In the genomic region with DNA sequence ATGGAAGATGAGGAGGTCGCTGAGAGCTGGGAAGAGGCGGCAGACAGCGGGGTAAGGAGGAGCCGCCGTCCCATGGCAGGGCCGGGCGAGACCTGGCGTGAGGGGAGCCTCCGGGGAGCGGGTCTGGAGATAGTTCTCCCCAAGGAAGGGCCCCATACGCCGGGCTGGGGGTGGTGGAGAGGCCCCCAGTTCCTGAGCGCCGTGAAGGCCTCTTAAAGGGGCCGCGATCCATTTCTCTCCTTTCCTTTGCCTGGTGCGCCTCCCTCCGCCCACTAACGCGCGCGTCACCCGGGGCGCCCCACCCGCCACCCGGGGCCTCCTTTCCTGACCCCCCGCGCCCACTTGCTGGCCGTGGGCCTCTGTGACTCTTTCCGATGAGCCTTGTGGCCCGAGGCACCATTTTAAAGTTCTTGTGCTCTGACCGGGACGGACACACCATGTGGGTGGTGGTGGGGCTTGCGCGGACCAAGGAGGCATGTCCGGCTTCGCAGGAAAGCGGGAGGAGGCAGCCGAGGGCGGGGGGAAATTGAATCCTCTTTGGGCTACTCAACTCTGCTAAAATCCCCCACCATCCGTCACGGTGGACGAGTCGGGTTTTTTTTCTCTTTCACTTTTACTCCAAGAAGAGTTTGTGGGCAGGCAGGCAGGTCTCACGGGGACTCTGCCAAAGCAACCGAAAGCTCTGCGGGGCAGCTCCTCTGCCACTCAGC, we compare ENCODE assay signal across 8 cellular contexts. TPM values are rescaled to one million over a fixed set of nuclear protein-coding genes. Genes with fewer than 3 reads are reported as not detected.
DNase-seq lines count a peak whose midpoint lies in the region; ATAC-seq and TF ChIP-seq lines count a peak whose summit lies in the region.

No MANE protein-coding gene starts in this region.

- intact Hi-C loops in activated B cell treated with CpG ODN at 0.5 μM for 24 hours (cut with micrococcal nuclease) (loop anchor here (1.0 to 10.0 kb wide), 12 partner anchors 16 to 843 kb away; partner anchors contain the start of genes CASP9, CPLANE2, NBPF1 and NECAP2), left colon (cut with DNase I, micrococcal nuclease) (no loop called here)

- H3K4me1 Mint-ChIP-seq in activated B cell treated with CpG ODN at 0.5 μM for 24 hours (peaks cover 45% of the 10 kb centered on the region), chondrocyte (ENCODE audit: low read depth) (peaks cover 40% of the 10 kb centered on the region)

- TF ChIP-seq CTCF in activated B cell treated with CpG ODN at 0.5 μM for 24 hours (IDR thresholded peaks at IDR 0.05) (no peak), chondrocyte (IDR thresholded peaks at IDR 0.05) (peak; percentile 56)

- H3K36me3 Mint-ChIP-seq in activated B cell treated with CpG ODN at 0.5 μM for 24 hours (ENCODE audit: low read depth), result peaks cover 30% of the 10 kb centered on the region
- H3K36me3 Mint-ChIP-seq in chondrocyte (ENCODE audit: low read depth), result no peaks in the 10 kb centered on the region

- POLR2A ChIA-PET in activated B cell treated with CpG ODN at 0.5 μM for 24 hours (lab: Charles Lee), result interaction anchor here (0.5 to 4.2 kb wide), 24 partner anchors 8 to 538 kb away, joined by 3 to 49 read pairs (median 4); partner anchors contain the start of genes FBXO42, NECAP2, RNU1-1 and ZBTB17

- ATAC-seq in HG02870 (IDR thresholded peaks at IDR 0.05; ENCODE audit: unreplicated experiment) (peak; percentile 53), activated B cell treated with CpG ODN at 0.5 μM for 24 hours (ENCODE audit: low read depth) (peak; percentile 60), left colon (peak; percentile 79)

- peak overlapping the region; percentile 99 for H3K27ac Mint-ChIP-seq in activated B cell treated with CpG ODN at 0.5 μM for 24 hours
- peak overlapping the region; percentile 99 for H3K27ac Mint-ChIP-seq in chondrocyte (ENCODE audit: unreplicated experiment)

- CTCF ChIA-PET in activated B cell treated with CpG ODN at 0.5 μM for 24 hours (lab: Charles Lee), result interaction anchor here (0.8 to 2.3 kb wide), 3 partner anchors 19 to 21 kb away, joined by 3 to 6 read pairs (median 3); no protein-coding TSS in a partner anchor

- H3K9me3 Mint-ChIP-seq in activated B cell treated with CpG ODN at 0.5 μM for 24 hours (no peaks in the 10 kb centered on the region), chondrocyte (ENCODE audit: low read depth) (no peaks in the 10 kb centered on the region)

- DNase-seq in SIG-M5 treated with dmso at 0.1 percent for 504 hours (lab: John Stamatoyannopoulos, UW; ENCODE audit: unreplicated experiment), result peak; percentile 75
- DNase-seq in SIG-M5 (lab: John Stamatoyannopoulos, UW), result no peak
- DNase-seq in NCI-H2171 (lab: John Stamatoyannopoulos, UW), result peak; percentile 74
- DNase-seq in activated B cell treated with CpG ODN at 0.5 μM for 24 hours, result peak; percentile 84
- DNase-seq in chondrocyte (ENCODE audit: low spot score), result peak; percentile 91
- DNase-seq in left colon, result peak; percentile 84 to 85
- peak; percentile 76 to 83 for DNase-seq in stimulated activated CD4-positive, alpha-beta T cell treated with anti-CD3 and anti-CD28 coated beads, Interleukin-1b, Interleukin-23, amount 100 ng/mL, for 4 hours (ENCODE audit: low read depth in 2 of 2)

- peak overlapping the region; percentile 99 for H3K4me3 Mint-ChIP-seq in activated B cell treated with CpG ODN at 0.5 μM for 24 hours
- H3K4me3 Mint-ChIP-seq in chondrocyte (ENCODE audit: unreplicated experiment), result peak overlapping the region; percentile 95

- H3K27me3 Mint-ChIP-seq in activated B cell treated with CpG ODN at 0.5 μM for 24 hours (no peaks in the 10 kb centered on the region), chondrocyte (ENCODE audit: low read depth) (no peaks in the 10 kb centered on the region)

RNA-seq across cellular contexts. Expression of gene SZRD1, which starts 0.4 kb away (rescaled TPM):
- 184 and 190 TPM in 2 replicates for total RNA-seq in activated B cell treated with CpG ODN at 0.5 μM for 24 hours
- total RNA-seq in chondrocyte, result 113 to 117 TPM (median 113 TPM) in 3 replicates
- 100 to 1,000 TPM; 111 to 123 TPM for total RNA-seq in left colon

RNA-seq across cellular contexts. Expression of gene FBXO42, which starts 15.1 kb away (rescaled TPM):
- total RNA-seq in activated B cell treated with CpG ODN at 0.5 μM for 24 hours, result 19.0 and 20.5 TPM in 2 replicates
- 17.8 to 20.9 TPM (median 20.1 TPM) in 3 replicates for total RNA-seq in chondrocyte
- 10 to 100 TPM; 13.4 to 14.8 TPM for total RNA-seq in left colon
